38 cellular contexts compared by ENCODE assay signal in genomic region chr2:186530314-186530713, GRCh38.
"Had no signal": no experiment of that assay in that cellular context is flagged by ENCODE, and none has a peak within 500 bp of the region (broad histone marks: within the 10 kb centered on the region; RNA-seq: fewer than 3 reads in every experiment).

No MANE protein-coding gene starts in this region.

- H3K27me3 ChIP-seq: ascending aorta, cardiac muscle cell had no signal

- DNase-seq: activated CD4-positive, alpha-beta memory T cell treated with anti-CD3 and anti-CD28 coated beads, Interleukin-2, amount 10 ng/mL, durations not matched to agents 7 days and 5 days; activated CD4-positive, alpha-beta T cell treated with anti-CD3 and anti-CD28 coated beads for 1 hour; activated CD4-positive, alpha-beta T cell treated with anti-CD3 and anti-CD28 coated beads for 36 hours; activated CD4-positive, alpha-beta T cell treated with anti-CD3 and anti-CD28 coated beads for 48 hours; activated CD4-positive, alpha-beta T cell treated with anti-CD3 and anti-CD28 coated beads, Interleukin-2, amount 10 ng/mL, durations not matched to agents 7 days and 5 days; activated CD4-positive, alpha-beta T cell treated with anti-CD3 and anti-CD28 coated beads, Interleukin-2, amount 50 U/mL, for 48 hours; activated CD4-positive, CD25-positive, alpha-beta regulatory T cell; activated CD8-positive, alpha-beta memory T cell treated with anti-CD3 and anti-CD28 coated beads for 24 hours; activated CD8-positive, alpha-beta memory T cell treated with anti-CD3 and anti-CD28 coated beads, Interleukin-2, amount 10 ng/mL, durations not matched to agents 7 days and 5 days; activated CD8-positive, alpha-beta memory T cell treated with anti-CD3 and anti-CD28 coated beads, Interleukin-2, amount 50 U/mL, for 48 hours; activated CD8-positive, alpha-beta T cell treated with anti-CD3 and anti-CD28 coated beads, Interleukin-2, amount 10 ng/mL, durations not matched to agents 7 days and 5 days; activated effector memory CD4-positive, alpha-beta T cell treated with Interleukin-2 at 50 U/mL for 16 hours; activated gamma-delta T cell; activated naive CD4-positive, alpha-beta T cell treated with anti-CD3 and anti-CD28 coated beads, Interleukin-2, amount 10 ng/mL, durations not matched to agents 7 days and 5 days; activated naive CD4-positive, alpha-beta T cell treated with Interleukin-2 at 50 U/mL for 16 hours; activated naive CD8-positive, alpha-beta T cell treated with anti-CD3 and anti-CD28 coated beads, Interleukin-2, amount 10 ng/mL, durations not matched to agents 7 days and 5 days; activated naive CD8-positive, alpha-beta T cell treated with anti-CD3 and anti-CD28 coated beads, Interleukin-2, amount 50 U/mL, for 24 hours; activated T-cell treated with anti-CD3 and anti-CD28 coated beads, Interleukin-2, amount 50 U/mL, for 24 hours; activated T-cell treated with anti-CD3 and anti-CD28 coated beads, Interleukin-2, amount 50 U/mL, for 48 hours; amygdala; anterior cingulate cortex; caudate nucleus; cerebellar nuclear complex; T-helper 2 cell; T-helper 9 cell; WERI-Rb-1 had no signal

- ATAC-seq: activated CD4-positive, alpha-beta T cell treated with anti-CD3 and anti-CD28 coated beads for 36 hours; activated CD4-positive, CD25-positive, alpha-beta regulatory T cell treated with anti-CD3 and anti-CD28 coated beads, Interleukin-2, amount 50 U/mL, for 24 hours; activated CD8-positive, alpha-beta memory T cell treated with anti-CD3 and anti-CD28 coated beads, Interleukin-2, amount 10 ng/mL, durations not matched to agents 7 days and 5 days; activated CD8-positive, alpha-beta T cell treated with anti-CD3 and anti-CD28 coated beads, Interleukin-2, amount 10 ng/mL, durations not matched to agents 7 days and 5 days; activated naive CD8-positive, alpha-beta T cell treated with anti-CD3 and anti-CD28 coated beads, Interleukin-2, amount 50 U/mL, for 24 hours; WTC11 had no signal

- H3K27ac Mint-ChIP-seq: activated CD4-positive, alpha-beta memory T cell treated with anti-CD3 and anti-CD28 coated beads, Interleukin-2, amount 10 ng/mL, durations not matched to agents 7 days and 5 days; activated CD4-positive, alpha-beta T cell treated with anti-CD3 and anti-CD28 coated beads for 36 hours; activated CD4-positive, alpha-beta T cell treated with anti-CD3 and anti-CD28 coated beads, Interleukin-2, amount 10 ng/mL, durations not matched to agents 7 days and 5 days; activated CD8-positive, alpha-beta memory T cell treated with anti-CD3 and anti-CD28 coated beads, Interleukin-2, amount 10 ng/mL, durations not matched to agents 7 days and 5 days; activated CD8-positive, alpha-beta T cell treated with anti-CD3 and anti-CD28 coated beads, Interleukin-2, amount 10 ng/mL, durations not matched to agents 7 days and 5 days; activated naive CD4-positive, alpha-beta T cell treated with anti-CD3 and anti-CD28 coated beads, Interleukin-2, amount 10 ng/mL, durations not matched to agents 7 days and 5 days; activated naive CD4-positive, alpha-beta T cell treated with anti-CD3 and anti-CD28 coated beads, Interleukin-2, amount 50 U/mL, for 24 hours; activated naive CD8-positive, alpha-beta T cell; activated naive CD8-positive, alpha-beta T cell treated with anti-CD3 and anti-CD28 coated beads, Interleukin-2, amount 10 ng/mL, durations not matched to agents 7 days and 5 days; activated naive CD8-positive, alpha-beta T cell treated with anti-CD3 and anti-CD28 coated beads, Interleukin-2, amount 50 U/mL, for 24 hours; activated T-cell treated with anti-CD3 and anti-CD28 coated beads, Interleukin-2, amount 50 U/mL, for 24 hours; activated T-helper 2 cell treated with anti-CD3 and anti-CD28 coated beads, Interferon-gamma antibody, Interleukin-2, Interleukin-4, amounts not matched to agents 10 μg/mL and 5 μg/mL and 100 μg/mL, durations not matched to agents 14 hours and 24 hours and 36 hours; T-helper 1 cell treated with Interleukin-12 subunit alpha and Interleukin-12 subunit beta and Interleukin-4 antibody, amounts not matched to agents 30 μg/mL and 1 μg/mL, for 36 hours; T-helper 2 cell treated with Interferon-gamma antibody and Interleukin-4, amounts not matched to agents 5 μg/mL and 100 μg/mL, for 36 hours; WTC11 had no signal

- H3K4me3 Mint-ChIP-seq: activated CD4-positive, alpha-beta memory T cell treated with anti-CD3 and anti-CD28 coated beads, Interleukin-2, amount 10 ng/mL, durations not matched to agents 7 days and 5 days; activated CD4-positive, alpha-beta T cell treated with anti-CD3 and anti-CD28 coated beads for 36 hours; activated CD4-positive, alpha-beta T cell treated with anti-CD3 and anti-CD28 coated beads, Interleukin-2, amount 10 ng/mL, durations not matched to agents 7 days and 5 days; activated CD8-positive, alpha-beta memory T cell treated with anti-CD3 and anti-CD28 coated beads, Interleukin-2, amount 10 ng/mL, durations not matched to agents 7 days and 5 days; activated CD8-positive, alpha-beta T cell treated with anti-CD3 and anti-CD28 coated beads, Interleukin-2, amount 10 ng/mL, durations not matched to agents 7 days and 5 days; activated naive CD4-positive, alpha-beta T cell treated with anti-CD3 and anti-CD28 coated beads, Interleukin-2, amount 10 ng/mL, durations not matched to agents 7 days and 5 days; activated naive CD4-positive, alpha-beta T cell treated with anti-CD3 and anti-CD28 coated beads, Interleukin-2, amount 50 U/mL, for 24 hours; activated naive CD8-positive, alpha-beta T cell; activated naive CD8-positive, alpha-beta T cell treated with anti-CD3 and anti-CD28 coated beads, Interleukin-2, amount 10 ng/mL, durations not matched to agents 7 days and 5 days; activated naive CD8-positive, alpha-beta T cell treated with anti-CD3 and anti-CD28 coated beads, Interleukin-2, amount 50 U/mL, for 24 hours; activated T-cell treated with anti-CD3 and anti-CD28 coated beads, Interleukin-2, amount 50 U/mL, for 24 hours; brain; central memory CD8-positive, alpha-beta T cell; T-helper 1 cell treated with Interleukin-12 subunit alpha and Interleukin-12 subunit beta and Interleukin-4 antibody, amounts not matched to agents 30 μg/mL and 1 μg/mL, for 36 hours; T-helper 2 cell treated with Interferon-gamma antibody and Interleukin-4, amounts not matched to agents 5 μg/mL and 100 μg/mL, for 36 hours; WTC11 had no signal

- FAIRE-seq: bronchial epithelial cell had no signal

- H3K9me3 Mint-ChIP-seq: activated CD4-positive, alpha-beta memory T cell treated with anti-CD3 and anti-CD28 coated beads, Interleukin-2, amount 10 ng/mL, durations not matched to agents 7 days and 5 days; activated CD4-positive, alpha-beta T cell treated with anti-CD3 and anti-CD28 coated beads, Interleukin-2, amount 10 ng/mL, durations not matched to agents 7 days and 5 days; activated naive CD4-positive, alpha-beta T cell treated with anti-CD3 and anti-CD28 coated beads, Interleukin-2, amount 10 ng/mL, durations not matched to agents 7 days and 5 days; activated naive CD4-positive, alpha-beta T cell treated with anti-CD3 and anti-CD28 coated beads, Interleukin-2, amount 50 U/mL, for 24 hours; activated T-cell treated with anti-CD3 and anti-CD28 coated beads, Interleukin-2, amount 50 U/mL, for 24 hours; activated T-helper 2 cell treated with anti-CD3 and anti-CD28 coated beads, Interferon-gamma antibody, Interleukin-2, Interleukin-4, amounts not matched to agents 10 μg/mL and 5 μg/mL and 100 μg/mL, durations not matched to agents 14 hours and 24 hours and 36 hours; central memory CD8-positive, alpha-beta T cell; T-helper 1 cell treated with Interleukin-12 subunit alpha and Interleukin-12 subunit beta and Interleukin-4 antibody, amounts not matched to agents 30 μg/mL and 1 μg/mL, for 36 hours; T-helper 2 cell treated with Interferon-gamma antibody and Interleukin-4, amounts not matched to agents 5 μg/mL and 100 μg/mL, for 36 hours had no signal

- H3K27ac ChIP-seq: ascending aorta, WERI-Rb-1 had no signal

- H3K27me3 Mint-ChIP-seq: activated CD4-positive, alpha-beta memory T cell treated with anti-CD3 and anti-CD28 coated beads, Interleukin-2, amount 10 ng/mL, durations not matched to agents 7 days and 5 days; activated CD4-positive, alpha-beta T cell treated with anti-CD3 and anti-CD28 coated beads, Interleukin-2, amount 10 ng/mL, durations not matched to agents 7 days and 5 days; activated CD8-positive, alpha-beta memory T cell treated with anti-CD3 and anti-CD28 coated beads, Interleukin-2, amount 10 ng/mL, durations not matched to agents 7 days and 5 days; activated naive CD4-positive, alpha-beta T cell treated with anti-CD3 and anti-CD28 coated beads, Interleukin-2, amount 10 ng/mL, durations not matched to agents 7 days and 5 days; activated naive CD4-positive, alpha-beta T cell treated with anti-CD3 and anti-CD28 coated beads, Interleukin-2, amount 50 U/mL, for 24 hours; activated naive CD8-positive, alpha-beta T cell; activated naive CD8-positive, alpha-beta T cell treated with anti-CD3 and anti-CD28 coated beads, Interleukin-2, amount 50 U/mL, for 24 hours; activated T-cell treated with anti-CD3 and anti-CD28 coated beads, Interleukin-2, amount 50 U/mL, for 24 hours; brain had no signal

- H3K4me3 ChIP-seq: ascending aorta, cardiac muscle cell had no signal

- H3K36me3 Mint-ChIP-seq: activated naive CD4-positive, alpha-beta T cell treated with anti-CD3 and anti-CD28 coated beads, Interleukin-2, amount 10 ng/mL, durations not matched to agents 7 days and 5 days; activated naive CD4-positive, alpha-beta T cell treated with anti-CD3 and anti-CD28 coated beads, Interleukin-2, amount 50 U/mL, for 24 hours; activated naive CD8-positive, alpha-beta T cell; activated naive CD8-positive, alpha-beta T cell treated with anti-CD3 and anti-CD28 coated beads, Interleukin-2, amount 10 ng/mL, durations not matched to agents 7 days and 5 days; WTC11 had no signal

- H3K9me3 ChIP-seq: ascending aorta had no signal

- H3K36me3 ChIP-seq: ascending aorta, cardiac muscle cell, WERI-Rb-1 had no signal

- H3K4me1 ChIP-seq: ascending aorta had no signal

- H3K4me1 Mint-ChIP-seq: activated CD4-positive, alpha-beta memory T cell treated with anti-CD3 and anti-CD28 coated beads, Interleukin-2, amount 10 ng/mL, durations not matched to agents 7 days and 5 days; activated CD4-positive, alpha-beta T cell treated with anti-CD3 and anti-CD28 coated beads for 36 hours; activated CD4-positive, alpha-beta T cell treated with anti-CD3 and anti-CD28 coated beads, Interleukin-2, amount 10 ng/mL, durations not matched to agents 7 days and 5 days; activated CD8-positive, alpha-beta memory T cell treated with anti-CD3 and anti-CD28 coated beads, Interleukin-2, amount 10 ng/mL, durations not matched to agents 7 days and 5 days; activated naive CD4-positive, alpha-beta T cell treated with anti-CD3 and anti-CD28 coated beads, Interleukin-2, amount 10 ng/mL, durations not matched to agents 7 days and 5 days; activated naive CD4-positive, alpha-beta T cell treated with anti-CD3 and anti-CD28 coated beads, Interleukin-2, amount 50 U/mL, for 24 hours; activated naive CD8-positive, alpha-beta T cell treated with anti-CD3 and anti-CD28 coated beads, Interleukin-2, amount 10 ng/mL, durations not matched to agents 7 days and 5 days; activated naive CD8-positive, alpha-beta T cell treated with anti-CD3 and anti-CD28 coated beads, Interleukin-2, amount 50 U/mL, for 24 hours; brain; central memory CD8-positive, alpha-beta T cell; WTC11 had no signal
